29 cellular contexts compared by ENCODE assay signal in the genomic region with DNA sequence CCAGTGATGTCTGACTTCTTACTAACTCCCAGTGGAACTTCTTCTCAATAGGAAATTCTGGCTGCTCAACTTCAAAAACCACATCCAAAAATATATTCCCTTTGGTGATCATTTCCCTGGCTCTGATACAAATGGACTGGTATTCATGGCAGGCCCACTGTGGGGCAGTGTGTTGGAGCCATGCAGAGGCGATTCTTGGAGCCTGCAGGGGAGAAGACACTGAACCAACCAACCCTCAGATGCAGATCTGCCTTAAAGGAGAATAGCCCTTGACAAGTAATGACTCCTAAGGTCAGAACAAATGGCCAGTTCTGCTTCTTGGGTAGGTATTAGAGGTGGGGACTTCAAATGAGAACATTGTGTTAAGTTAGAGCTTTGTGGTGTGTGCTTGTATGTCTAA. TPM values are rescaled to one million over a fixed set of nuclear protein-coding genes. Genes with fewer than 3 reads are reported as not detected.
DNase-seq lines count a peak whose midpoint lies in the region; ATAC-seq, FAIRE-seq and TF ChIP-seq lines count a peak whose summit lies in the region.
"Had no signal": no experiment of that assay in that cellular context is flagged by ENCODE, and none has a peak within 500 bp of the region (broad histone marks: within the 10 kb centered on the region; RNA-seq: fewer than 3 reads in every experiment).

No MANE protein-coding gene starts in this region.

- no TSS peak for BruUV-seq in HepG2 (replicated peaks; lab: Mats Ljungman, UMichigan)
- BruUV-seq in PC-3 (replicated peaks; lab: Mats Ljungman, UMichigan) = no TSS peak

- no peak for TF ChIP-seq RAD21 in HepG2 (CRISPR knock-in tag; IDR thresholded peaks at IDR 0.05)

- H3K4me3 ChIP-seq in HepG2 (replicated peaks in 1 of 3; ENCODE audit: insufficient read depth in 1 of 3, low read depth in 2 of 3, low read length in 3 of 3) (no peak overlapping the region), right lobe of liver (no peak overlapping the region), PC-3 (ENCODE audit: low read length) (no peak overlapping the region), brain microvascular endothelial cell (ENCODE audit: low read depth, low read length) (no peak overlapping the region), upper lobe of right lung (no peak overlapping the region)
- H3K4me3 ChIP-seq: cardiac muscle cell, sigmoid colon, upper lobe of left lung had no signal

- no peaks in the 10 kb centered on the region for H3K9me2 ChIP-seq in PC-3 (replicated peaks; ENCODE audit: low read length)

- H3K9ac ChIP-seq in HepG2 (ENCODE audit: insufficient read depth, low read depth, low read length) (no peak overlapping the region), PC-3 (ENCODE audit: low read length) (no peak overlapping the region)

- H3K4me2 ChIP-seq in HepG2 (ENCODE audit: low read depth, low read length) (no peak overlapping the region), PC-3 (ENCODE audit: low read length) (no peak overlapping the region)

- WGBS in HepG2 (ENCODE audit: low lambda C conversion rate) = 0% methylated on average over 1 of the region's 1 CpG
- WGBS in right lobe of liver (ENCODE audit: insufficient coverage, low coverage, low lambda C conversion rate, missing lambda C conversion rate) = 17% methylated on average over 1 of the region's 1 CpG

- peaks cover 0 to 7% of the 10 kb centered on the region in 2 experiments; a peak in 1 of 5 replicates for H3K27me3 ChIP-seq in HepG2 (ENCODE audit: control insufficient read depth in 1 of 2, insufficient read depth in 2 of 2, low read length in 2 of 2)
- no peaks in the 10 kb centered on the region for H3K27me3 ChIP-seq in right lobe of liver
- H3K27me3 ChIP-seq in PC-3 (ENCODE audit: low read length) = peaks cover 48% of the 10 kb centered on the region
- H3K27me3 ChIP-seq in brain microvascular endothelial cell (replicated peaks) = no peaks in the 10 kb centered on the region
- H3K27me3 ChIP-seq in upper lobe of right lung = no peaks in the 10 kb centered on the region
- H3K27me3 ChIP-seq: cardiac muscle cell, sigmoid colon, upper lobe of left lung had no signal

- in situ Hi-C loops in HepG2 (cut with HindIII; ENCODE audit: extremely low pct_ligation_motif_present, low pct_unique_long_range_greater_than_20kb) = no loop called here
- in situ Hi-C loops in brain microvascular endothelial cell (cut with HindIII; ENCODE audit: low pct_ligation_motif_present, low sequenced_read_pairs) = no loop called here

- TF ChIP-seq EP300 in HepG2 (IDR thresholded peaks at IDR 0.05; ENCODE audit: low read depth in 2 of 2, low read length in 2 of 2) (no peak), HepG2 (CRISPR knock-in tag; IDR thresholded peaks at IDR 0.05; ENCODE audit: borderline replicate concordance) (no peak)

- DNase-seq in HepG2 (ENCODE audit: low spot score) (no peak), right lobe of liver (no peak), PC-3 (peak; percentile 17), brain microvascular endothelial cell (no peak), upper lobe of right lung (no peak), GM19238 (ENCODE audit: insufficient read length, low spot score) (no peak)
- DNase-seq: activated CD8-positive, alpha-beta memory T cell treated with anti-CD3 and anti-CD28 coated beads for 24 hours; activated naive CD4-positive, alpha-beta T cell treated with Interleukin-2 at 50 U/mL for 16 hours; activated T-cell treated with anti-CD3 and anti-CD28 coated beads, Interleukin-2, amount 50 U/mL, for 24 hours; amniotic stem cell; Calu3; dermis blood vessel endothelial cell; EL; HCEC 1CT; NCI-H1105 treated with DMSO at 0.1 percent for 48 hours; NCI-H2081 treated with DMSO at 0.1 percent for 48 hours; NCI-H446; posterior cingulate gyrus; sigmoid colon; T1000; upper lobe of left lung had no signal

- H3K27ac ChIP-seq in HepG2 (ENCODE audit: extremely low read length, insufficient read depth, low read length) = no peak overlapping the region
- no peak overlapping the region for H3K27ac ChIP-seq in right lobe of liver
- H3K27ac ChIP-seq in PC-3 (ENCODE audit: low read length) = no peak overlapping the region
- no peak overlapping the region for H3K27ac ChIP-seq in brain microvascular endothelial cell
- no peak overlapping the region for H3K27ac ChIP-seq in upper lobe of right lung
- H3K27ac ChIP-seq: cardiac muscle cell, sigmoid colon, upper lobe of left lung had no signal

- H3K36me3 ChIP-seq in HepG2 (replicated peaks in 1 of 2; ENCODE audit: control insufficient read depth in 1 of 2, insufficient read depth in 2 of 2, low read length in 2 of 2) (no peaks in the 10 kb centered on the region), right lobe of liver (no peaks in the 10 kb centered on the region), PC-3 (ENCODE audit: low read depth, low read length) (no peaks in the 10 kb centered on the region), brain microvascular endothelial cell (replicated peaks) (no peaks in the 10 kb centered on the region), upper lobe of right lung (no peaks in the 10 kb centered on the region)
- H3K36me3 ChIP-seq: cardiac muscle cell, sigmoid colon, upper lobe of left lung had no signal

- POLR2A ChIA-PET in HepG2 (lab: Yijun Ruan, JAX) = no interaction called here
- POLR2A ChIA-PET in PC-3 (lab: Charles Lee; ENCODE audit: unreplicated experiment) = no interaction called here

- CTCF ChIA-PET in HepG2 (lab: Yijun Ruan, JAX; ENCODE audit: low intra/inter-chr PET ratio, low total read pairs) = no interaction called here
- CTCF ChIA-PET in PC-3 (lab: Charles Lee) = no interaction called here

- H2AFZ ChIP-seq in HepG2 (ENCODE audit: low read length) (no peak overlapping the region), PC-3 (ENCODE audit: low read length) (no peak overlapping the region)

- H3K4me1 ChIP-seq in HepG2 (ENCODE audit: insufficient read depth, low read length) (peaks cover 3% of the 10 kb centered on the region; the same call in 1 of the 2 replicates), right lobe of liver (no peaks in the 10 kb centered on the region), PC-3 (ENCODE audit: insufficient read depth, low read length) (no peaks in the 10 kb centered on the region), upper lobe of right lung (no peaks in the 10 kb centered on the region)
- H3K4me1 ChIP-seq: sigmoid colon, upper lobe of left lung had no signal

- H3K79me2 ChIP-seq in HepG2 (ENCODE audit: insufficient read depth, low read length) (no peaks in the 10 kb centered on the region), PC-3 (ENCODE audit: low read length) (no peaks in the 10 kb centered on the region)

- no peaks in the 10 kb centered on the region for H3K9me3 ChIP-seq in HepG2 (ENCODE audit: low read length)
- no peaks in the 10 kb centered on the region for H3K9me3 ChIP-seq in right lobe of liver
- no peaks in the 10 kb centered on the region for H3K9me3 ChIP-seq in PC-3 (ENCODE audit: low read length)
- no peaks in the 10 kb centered on the region for H3K9me3 ChIP-seq in upper lobe of right lung
- H3K9me3 ChIP-seq: sigmoid colon, upper lobe of left lung had no signal

- intact Hi-C loops in HepG2 (cut with micrococcal nuclease; ENCODE audit: unreplicated experiment) (no loop called here), right lobe of liver (cut with DNase I) (no loop called here), PC-3 (cut with micrococcal nuclease) (no loop called here), upper lobe of right lung (cut with DNase I) (no loop called here)

- TF ChIP-seq CTCF in HepG2 (CRISPR knock-in tag; IDR thresholded peaks at IDR 0.05) (no peak), right lobe of liver (IDR thresholded peaks at IDR 0.05) (no peak), PC-3 (conservative IDR thresholded peaks at IDR 0.05; ENCODE audit: low read depth, low read length) (0 out of 2 replicates have a peak, but pooled peaks have one; percentile 18), brain microvascular endothelial cell (IDR thresholded peaks at IDR 0.05; ENCODE audit: low read depth, low read length, missing control alignments) (peak; percentile 8), upper lobe of right lung (IDR thresholded peaks at IDR 0.05) (no peak)

- no peak for TF ChIP-seq POLR2A in HepG2 (IDR thresholded peaks at IDR 0.05; ENCODE audit: insufficient read depth in 1 of 2, low read depth in 2 of 2, low read length in 2 of 2)
- TF ChIP-seq POLR2A in right lobe of liver (IDR thresholded peaks at IDR 0.05) = no peak

- no peak for FAIRE-seq in HepG2 (lab: Jason Lieb, UNC)
- FAIRE-seq: A204.1 had no signal

- ATAC-seq in HepG2 (peak; percentile 68), right lobe of liver (no peak), PC-3 (0 out of 2 replicates have a peak, but pooled peaks have one; percentile 35), upper lobe of right lung (peak; percentile 17), HG02642 (IDR thresholded peaks at IDR 0.05; ENCODE audit: poor library complexity, unreplicated experiment) (no peak)
- ATAC-seq in activated CD4-positive, CD25-positive, alpha-beta regulatory T cell treated with anti-CD3 and anti-CD28 coated beads, Interleukin-2, amount 50 U/mL, for 24 hours = no peak

- H3F3A ChIP-seq in PC-3 (ENCODE audit: low read length, unreplicated experiment) = no peaks in the 10 kb centered on the region

- H4K20me1 ChIP-seq in HepG2 (ENCODE audit: insufficient read depth, low read length) = no peaks in the 10 kb centered on the region
- H4K20me1 ChIP-seq in PC-3 (ENCODE audit: low read length) = no peaks in the 10 kb centered on the region

RNA-seq across cellular contexts. Expression of a gene that starts 12.2 kb away (rescaled TPM):
- total RNA-seq in HepG2 (2016; rRNA removed; fragmentation: Illumina TruSeq; extraction: Trizol) = not detected in 2 replicates
- not detected in 2 replicates for total RNA-seq in HepG2 (2016; cell fraction: cytosol; rRNA removed; fragmentation: Illumina TruSeq; extraction: Trizol; ENCODE audit: low read depth)
- total RNA-seq in HepG2 (2016; cell fraction: insoluble cytoplasmic fraction; rRNA removed; fragmentation: Illumina TruSeq; extraction: Trizol) = not detected in 2 replicates
- total RNA-seq in HepG2 (2016; cell fraction: membrane; rRNA removed; fragmentation: Illumina TruSeq; extraction: Trizol) = not detected in 2 replicates
- not detected in 2 replicates for total RNA-seq in HepG2 (2016; cell fraction: nucleus; rRNA removed; fragmentation: Illumina TruSeq; extraction: Trizol)
- polyA plus RNA-seq in HepG2 (2011; rRNA removed) = not detected in 2 replicates
- polyA plus RNA-seq in HepG2 (2011; cell fraction: cytosol; rRNA removed) = not detected in 2 replicates
- polyA plus RNA-seq in HepG2 (2011; cell fraction: nucleus; rRNA removed) = not detected in 2 replicates
- not detected in 2 replicates for polyA plus RNA-seq in HepG2 (2012)
- polyA plus RNA-seq in HepG2 (2016; cell fraction: cytosol; fragmentation: Illumina TruSeq; extraction: Trizol; ENCODE audit: low read depth) = not detected in 2 replicates
- not detected in 2 replicates for polyA plus RNA-seq in HepG2 (2016; cell fraction: insoluble cytoplasmic fraction; fragmentation: Illumina TruSeq; extraction: Trizol; ENCODE audit: low read depth)
- polyA plus RNA-seq in HepG2 (2016; cell fraction: membrane; fragmentation: Illumina TruSeq; extraction: Trizol; ENCODE audit: low read depth) = not detected in 2 replicates
- not detected in 2 replicates for polyA plus RNA-seq in HepG2 (2016; cell fraction: nucleus; fragmentation: Illumina TruSeq; extraction: Trizol; ENCODE audit: insufficient read depth, low read depth)
- not detected in 2 replicates for polyA minus RNA-seq in HepG2 (2011; rRNA and poly(A)+ RNA removed; ENCODE audit: low replicate concordance)
- polyA minus RNA-seq in HepG2 (2011; cell fraction: cytosol; rRNA and poly(A)+ RNA removed) = not detected in 2 replicates
- polyA minus RNA-seq in HepG2 (2011; cell fraction: nucleus; rRNA and poly(A)+ RNA removed) = not detected in 2 replicates
- not detected for total RNA-seq in right lobe of liver
- not detected in 2 replicates for total RNA-seq in PC-3 (2014; rRNA removed)
- total RNA-seq in upper lobe of right lung = not detected
- total RNA-seq: Calu3, cardiac muscle cell, dermis blood vessel endothelial cell, liver, neural crest cell, sigmoid colon, upper lobe of left lung had no signal
- polyA plus RNA-seq: BJ, cardiac muscle cell, liver, sigmoid colon had no signal

RNA-seq across cellular contexts. Expression of a gene that starts 20.2 kb away (rescaled TPM):
- total RNA-seq in HepG2 (2016; rRNA removed; fragmentation: Illumina TruSeq; extraction: Trizol) = not detected in 2 replicates
- total RNA-seq in HepG2 (2016; cell fraction: cytosol; rRNA removed; fragmentation: Illumina TruSeq; extraction: Trizol; ENCODE audit: low read depth) = not detected in 2 replicates
- not detected in 2 replicates for total RNA-seq in HepG2 (2016; cell fraction: insoluble cytoplasmic fraction; rRNA removed; fragmentation: Illumina TruSeq; extraction: Trizol)
- total RNA-seq in HepG2 (2016; cell fraction: membrane; rRNA removed; fragmentation: Illumina TruSeq; extraction: Trizol) = not detected in 2 replicates
- not detected in 2 replicates for total RNA-seq in HepG2 (2016; cell fraction: nucleus; rRNA removed; fragmentation: Illumina TruSeq; extraction: Trizol)
- not detected in 2 replicates for polyA plus RNA-seq in HepG2 (2011; rRNA removed)
- not detected in 2 replicates for polyA plus RNA-seq in HepG2 (2011; cell fraction: cytosol; rRNA removed)
- polyA plus RNA-seq in HepG2 (2011; cell fraction: nucleus; rRNA removed) = not detected in 2 replicates
- polyA plus RNA-seq in HepG2 (2012) = not detected in 2 replicates
- polyA plus RNA-seq in HepG2 (2016; cell fraction: cytosol; fragmentation: Illumina TruSeq; extraction: Trizol; ENCODE audit: low read depth) = not detected in 2 replicates
- not detected in 2 replicates for polyA plus RNA-seq in HepG2 (2016; cell fraction: insoluble cytoplasmic fraction; fragmentation: Illumina TruSeq; extraction: Trizol; ENCODE audit: low read depth)
- polyA plus RNA-seq in HepG2 (2016; cell fraction: membrane; fragmentation: Illumina TruSeq; extraction: Trizol; ENCODE audit: low read depth) = not detected in 2 replicates
- polyA plus RNA-seq in HepG2 (2016; cell fraction: nucleus; fragmentation: Illumina TruSeq; extraction: Trizol; ENCODE audit: insufficient read depth, low read depth) = not detected in 2 replicates
- not detected in 2 replicates for polyA minus RNA-seq in HepG2 (2011; rRNA and poly(A)+ RNA removed; ENCODE audit: low replicate concordance)
- not detected in 2 replicates for polyA minus RNA-seq in HepG2 (2011; cell fraction: cytosol; rRNA and poly(A)+ RNA removed)
- not detected in 2 replicates for polyA minus RNA-seq in HepG2 (2011; cell fraction: nucleus; rRNA and poly(A)+ RNA removed)
- total RNA-seq in right lobe of liver = not detected
- not detected in 2 replicates for total RNA-seq in PC-3 (2014; rRNA removed)
- not detected for total RNA-seq in upper lobe of right lung
- total RNA-seq: Calu3, cardiac muscle cell, dermis blood vessel endothelial cell, liver, mononuclear cell, neural crest cell, sigmoid colon, upper lobe of left lung had no signal
- polyA plus RNA-seq: BJ, cardiac muscle cell, liver, sigmoid colon had no signal

RNA-seq across cellular contexts. Expression of a gene that starts 50.4 kb away (rescaled TPM):
- total RNA-seq in HepG2 (2016; rRNA removed; fragmentation: Illumina TruSeq; extraction: Trizol) (not detected in 2 replicates), right lobe of liver (not detected), PC-3 (2014; rRNA removed) (not detected in 2 replicates), upper lobe of right lung (not detected)
- total RNA-seq in HepG2 (2016; cell fraction: cytosol; rRNA removed; fragmentation: Illumina TruSeq; extraction: Trizol; ENCODE audit: low read depth) = not detected in 2 replicates
- not detected in 2 replicates for total RNA-seq in HepG2 (2016; cell fraction: insoluble cytoplasmic fraction; rRNA removed; fragmentation: Illumina TruSeq; extraction: Trizol)
- not detected in 2 replicates for total RNA-seq in HepG2 (2016; cell fraction: membrane; rRNA removed; fragmentation: Illumina TruSeq; extraction: Trizol)
- total RNA-seq in HepG2 (2016; cell fraction: nucleus; rRNA removed; fragmentation: Illumina TruSeq; extraction: Trizol) = not detected in 2 replicates
- polyA plus RNA-seq in HepG2 (2011; rRNA removed) = not detected in 2 replicates
- polyA plus RNA-seq in HepG2 (2011; cell fraction: cytosol; rRNA removed) = not detected in 2 replicates
- not detected in 2 replicates for polyA plus RNA-seq in HepG2 (2011; cell fraction: nucleus; rRNA removed)
- polyA plus RNA-seq in HepG2 (2012) = not detected in 2 replicates
- not detected in 2 replicates for polyA plus RNA-seq in HepG2 (2016; cell fraction: cytosol; fragmentation: Illumina TruSeq; extraction: Trizol; ENCODE audit: low read depth)
- not detected in 2 replicates for polyA plus RNA-seq in HepG2 (2016; cell fraction: insoluble cytoplasmic fraction; fragmentation: Illumina TruSeq; extraction: Trizol; ENCODE audit: low read depth)
- not detected in 2 replicates for polyA plus RNA-seq in HepG2 (2016; cell fraction: membrane; fragmentation: Illumina TruSeq; extraction: Trizol; ENCODE audit: low read depth)
- not detected in 2 replicates for polyA plus RNA-seq in HepG2 (2016; cell fraction: nucleus; fragmentation: Illumina TruSeq; extraction: Trizol; ENCODE audit: insufficient read depth, low read depth)
- not detected in 2 replicates for polyA minus RNA-seq in HepG2 (2011; rRNA and poly(A)+ RNA removed; ENCODE audit: low replicate concordance)
- not detected in 2 replicates for polyA minus RNA-seq in HepG2 (2011; cell fraction: cytosol; rRNA and poly(A)+ RNA removed)
- polyA minus RNA-seq in HepG2 (2011; cell fraction: nucleus; rRNA and poly(A)+ RNA removed) = not detected in 2 replicates
- total RNA-seq: Calu3, cardiac muscle cell, dermis blood vessel endothelial cell, liver, mononuclear cell, neural crest cell, sigmoid colon, upper lobe of left lung had no signal
- polyA plus RNA-seq: BJ, cardiac muscle cell, liver, sigmoid colon had no signal

Comparison
In these comparisons a context has a peak if more than half of its experiments do, and no peak if none do; other contexts are left out.
1. ATAC-seq: peak in HepG2 (single experiment), PC-3 (single experiment) and upper lobe of right lung (single experiment); none in right lobe of liver (0 of 4), HG02642 (single experiment) and activated CD4-positive, CD25-positive, alpha-beta regulatory T cell treated with anti-CD3 and anti-CD28 coated beads, Interleukin-2, amount 50 U/mL, for 24 hours (0 of 2).
2. CTCF ChIP-seq: peak in PC-3 (single experiment) and brain microvascular endothelial cell (single experiment); none in HepG2 (single experiment), right lobe of liver (0 of 4) and upper lobe of right lung (single experiment).